ENCODE assay signal across 1 cellular context in the genomic region with DNA sequence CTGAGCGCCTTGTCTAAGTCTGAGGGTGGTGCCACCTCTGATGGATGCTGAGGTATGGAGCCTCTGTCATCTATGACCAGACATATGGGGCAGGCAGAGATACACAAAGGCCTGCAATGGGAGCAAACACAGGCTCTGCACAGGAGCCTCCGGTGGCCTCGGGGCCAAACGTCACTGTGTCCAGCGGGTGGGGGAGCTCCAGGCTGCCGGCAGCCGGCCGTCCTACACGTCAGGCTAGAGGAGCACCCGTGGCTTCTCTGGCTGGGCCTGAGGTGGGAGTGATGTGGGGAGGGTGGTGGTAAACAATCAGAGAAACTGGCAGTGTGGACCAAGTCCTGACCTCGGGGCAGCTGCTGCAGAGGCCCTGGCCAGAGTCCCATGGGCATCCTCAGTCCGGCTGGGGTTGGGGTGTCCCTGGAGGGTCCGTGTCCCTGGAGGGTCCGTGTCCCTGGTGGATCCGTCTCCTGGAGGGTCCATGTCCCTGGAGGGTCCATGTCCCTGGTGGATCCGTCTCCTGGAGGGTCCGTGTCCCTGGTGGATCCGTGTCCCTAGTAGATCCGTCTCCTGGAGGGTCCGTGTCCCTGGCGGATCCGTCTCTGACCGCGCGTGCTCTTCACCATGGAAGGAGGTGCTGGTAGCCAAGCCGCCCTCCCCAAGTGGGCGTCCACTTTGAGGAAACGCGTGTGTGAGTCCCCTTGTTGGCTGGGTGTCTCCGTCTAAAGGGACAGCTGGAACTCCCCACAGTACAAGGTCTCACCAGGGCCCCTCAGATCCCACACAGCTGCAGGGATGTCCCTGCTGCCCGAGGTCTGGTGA.
TF ChIP-seq lines count a peak whose summit lies in the region.

No MANE protein-coding gene starts in this region.

TF ChIP-seq in SK-N-SH treated with all-trans-retinoic acid at 6 μM for 48 hours, 23 proteins besides CTCF, POLR2A, EP300 and RAD21 (continued from another document):
- TF ChIP-seq, protein P1, sequence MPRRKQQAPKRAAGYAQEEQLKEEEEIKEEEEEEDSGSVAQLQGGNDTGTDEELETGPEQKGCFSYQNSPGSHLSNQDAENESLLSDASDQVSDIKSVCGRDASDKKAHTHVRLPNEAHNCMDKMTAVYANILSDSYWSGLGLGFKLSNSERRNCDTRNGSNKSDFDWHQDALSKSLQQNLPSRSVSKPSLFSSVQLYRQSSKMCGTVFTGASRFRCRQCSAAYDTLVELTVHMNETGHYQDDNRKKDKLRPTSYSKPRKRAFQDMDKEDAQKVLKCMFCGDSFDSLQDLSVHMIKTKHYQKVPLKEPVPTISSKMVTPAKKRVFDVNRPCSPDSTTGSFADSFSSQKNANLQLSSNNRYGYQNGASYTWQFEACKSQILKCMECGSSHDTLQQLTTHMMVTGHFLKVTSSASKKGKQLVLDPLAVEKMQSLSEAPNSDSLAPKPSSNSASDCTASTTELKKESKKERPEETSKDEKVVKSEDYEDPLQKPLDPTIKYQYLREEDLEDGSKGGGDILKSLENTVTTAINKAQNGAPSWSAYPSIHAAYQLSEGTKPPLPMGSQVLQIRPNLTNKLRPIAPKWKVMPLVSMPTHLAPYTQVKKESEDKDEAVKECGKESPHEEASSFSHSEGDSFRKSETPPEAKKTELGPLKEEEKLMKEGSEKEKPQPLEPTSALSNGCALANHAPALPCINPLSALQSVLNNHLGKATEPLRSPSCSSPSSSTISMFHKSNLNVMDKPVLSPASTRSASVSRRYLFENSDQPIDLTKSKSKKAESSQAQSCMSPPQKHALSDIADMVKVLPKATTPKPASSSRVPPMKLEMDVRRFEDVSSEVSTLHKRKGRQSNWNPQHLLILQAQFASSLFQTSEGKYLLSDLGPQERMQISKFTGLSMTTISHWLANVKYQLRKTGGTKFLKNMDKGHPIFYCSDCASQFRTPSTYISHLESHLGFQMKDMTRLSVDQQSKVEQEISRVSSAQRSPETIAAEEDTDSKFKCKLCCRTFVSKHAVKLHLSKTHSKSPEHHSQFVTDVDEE (CRISPR knock-in tag; IDR thresholded peaks at IDR 0.05), result no peak
- no peak for TF ChIP-seq ZNF565 (CRISPR knock-in tag; conservative IDR thresholded peaks at IDR 0.05; ENCODE audit: low read depth)
- TF ChIP-seq SNAI2 (CRISPR knock-in tag; IDR thresholded peaks at IDR 0.05), result no peak
- no peak for TF ChIP-seq ESRRG (CRISPR knock-in tag; IDR thresholded peaks at IDR 0.05)
TF ChIP-seq in SK-N-SH treated with all-trans-retinoic acid at 6 μM for 48 hours: peak in this region for 0.
